ENCODE assay signal across 10 cellular contexts in genomic region chrX:9988762-9989161, GRCh38. TPM values are rescaled to one million over a fixed set of nuclear protein-coding genes. Genes with fewer than 3 reads are reported as not detected.
A peak's percentile ranks its signal among the peaks of the same experiment; 100 is the strongest.
DNase-seq lines count a peak whose midpoint lies in the region; ATAC-seq and TF ChIP-seq lines count a peak whose summit lies in the region.
"Had no signal": no experiment of that assay in that cellular context is flagged by ENCODE, and none has a peak within 500 bp of the region (broad histone marks: within the 10 kb centered on the region; RNA-seq: fewer than 3 reads in every experiment).

No MANE protein-coding gene starts in this region.

- 38% methylated on average over 1 of the region's 1 CpG for WGBS in prostate gland

- no peaks in the 10 kb centered on the region for H3F3A ChIP-seq in DOHH2 (ENCODE audit: control insufficient read depth, insufficient read depth)

- H4K20me1 ChIP-seq in DOHH2 (ENCODE audit: control insufficient read depth, insufficient read depth, low read depth, low read length) (no peaks in the 10 kb centered on the region), Karpas-422 (ENCODE audit: insufficient read depth, low read depth, low read length) (no peaks in the 10 kb centered on the region)

- no peaks in the 10 kb centered on the region for H3K36me3 Mint-ChIP-seq in neural crest cell (ENCODE audit: low read depth)
- H3K36me3 Mint-ChIP-seq in stimulated activated naive B cell treated with anti-CD40 and anti-IgM and Interleukin-4, amounts not matched to agents 10 μg/mL and 1 μg/mL and 100 μg/mL, for 72 hours: no peaks in the 10 kb centered on the region

- H3K9ac ChIP-seq in Karpas-422 (ENCODE audit: low read length): no peak overlapping the region

- no peak overlapping the region for H2AFZ ChIP-seq in Karpas-422 (ENCODE audit: low read length)

- H3K79me2 ChIP-seq in DOHH2 (ENCODE audit: control insufficient read depth, low read length): no peaks in the 10 kb centered on the region
- no peaks in the 10 kb centered on the region for H3K79me2 ChIP-seq in Karpas-422 (ENCODE audit: low read length)

- ATAC-seq in stimulated activated naive B cell treated with anti-CD40 and anti-IgM and Interleukin-4, amounts not matched to agents 10 μg/mL and 1 μg/mL and 100 μg/mL, for 72 hours (replicated peaks): no peak

- no peaks in the 10 kb centered on the region for H3K4me1 Mint-ChIP-seq in neural crest cell
- H3K4me1 Mint-ChIP-seq in stimulated activated naive B cell treated with anti-CD40 and anti-IgM and Interleukin-4, amounts not matched to agents 10 μg/mL and 1 μg/mL and 100 μg/mL, for 72 hours: peaks cover 11 to 13% of the 10 kb centered on the region in 2 donors

- H3K9me2 ChIP-seq in DOHH2 (replicated peaks; ENCODE audit: control insufficient read depth, low read length): no peaks in the 10 kb centered on the region
- no peaks in the 10 kb centered on the region for H3K9me2 ChIP-seq in Karpas-422 (replicated peaks; ENCODE audit: insufficient read depth, low read length)

- H3K4me3 Mint-ChIP-seq in neural crest cell: no peak overlapping the region
- no peak overlapping the region for H3K4me3 Mint-ChIP-seq in stimulated activated naive B cell treated with anti-CD40 and anti-IgM and Interleukin-4, amounts not matched to agents 10 μg/mL and 1 μg/mL and 100 μg/mL, for 72 hours

- H3K27ac ChIP-seq in DOHH2 (ENCODE audit: low read depth, low read length) (no peak overlapping the region), Karpas-422 (ENCODE audit: low read length) (no peak overlapping the region), breast epithelium (no peak overlapping the region), prostate gland (no peak overlapping the region)

- H3K4me3 ChIP-seq in DOHH2 (ENCODE audit: low read length): no peak overlapping the region
- H3K4me3 ChIP-seq in Karpas-422 (ENCODE audit: low read length): no peak overlapping the region
- no peak overlapping the region for H3K4me3 ChIP-seq in breast epithelium
- H3K4me3 ChIP-seq in prostate gland: no peak overlapping the region
- H3K4me3 ChIP-seq: lung had no signal

- H3K9me3 ChIP-seq in DOHH2 (ENCODE audit: control insufficient read depth, insufficient read depth, low read length) (no peaks in the 10 kb centered on the region), Karpas-422 (ENCODE audit: low read length) (no peaks in the 10 kb centered on the region), breast epithelium (no peaks in the 10 kb centered on the region), prostate gland (no peaks in the 10 kb centered on the region)

- DNase-seq in Karpas-422: peak; percentile 56
- DNase-seq in breast epithelium (ENCODE audit: low spot score in 2 of 2): no peak
- DNase-seq in neural crest cell (ENCODE audit: low read depth, low spot score): no peak
- no peak for DNase-seq in head of caudate nucleus
- no peak for DNase-seq in stimulated activated naive B cell treated with anti-CD40 and anti-IgM and Interleukin-4, amounts not matched to agents 10 μg/mL and 1 μg/mL and 100 μg/mL, for 72 hours
- DNase-seq in prostate gland (ENCODE audit: low spot score): no peak
- DNase-seq in stimulated activated naive CD4-positive, alpha-beta T cell treated with Interleukin-2 at 50 U/mL for 16 hours (lab: John Stamatoyannopoulos, UW): no peak

- no peaks in the 10 kb centered on the region for H3K9me3 Mint-ChIP-seq in neural crest cell
- H3K9me3 Mint-ChIP-seq in stimulated activated naive B cell treated with anti-CD40 and anti-IgM and Interleukin-4, amounts not matched to agents 10 μg/mL and 1 μg/mL and 100 μg/mL, for 72 hours: no peaks in the 10 kb centered on the region

- TF ChIP-seq POLR2A in breast epithelium (IDR thresholded peaks at IDR 0.05): no peak
- TF ChIP-seq POLR2A in prostate gland (IDR thresholded peaks at IDR 0.05): no peak

- H3K27me3 ChIP-seq in DOHH2 (ENCODE audit: control insufficient read depth, low read length): peaks cover 3% of the 10 kb centered on the region; the same call in 1 of the 2 replicates
- no peaks in the 10 kb centered on the region for H3K27me3 ChIP-seq in Karpas-422 (ENCODE audit: low read length)
- peaks cover 0 to 6% of the 10 kb centered on the region in 2 donors for H3K27me3 ChIP-seq in breast epithelium
- no peaks in the 10 kb centered on the region for H3K27me3 ChIP-seq in prostate gland (replicated peaks; ENCODE audit: insufficient read depth)

- H3K27me3 Mint-ChIP-seq in neural crest cell (ENCODE audit: low read depth): no peaks in the 10 kb centered on the region
- peaks cover 0 to 4% of the 10 kb centered on the region in 2 donors for H3K27me3 Mint-ChIP-seq in stimulated activated naive B cell treated with anti-CD40 and anti-IgM and Interleukin-4, amounts not matched to agents 10 μg/mL and 1 μg/mL and 100 μg/mL, for 72 hours

- TF ChIP-seq CTCF in DOHH2 (IDR thresholded peaks at IDR 0.05; ENCODE audit: low read depth, low read length, poor library complexity, severe bottlenecking): peak; percentile 52
- TF ChIP-seq CTCF in breast epithelium (IDR thresholded peaks at IDR 0.05): peak in 2 of 3 donors; percentile 30 to 40
- peak; percentile 58 for TF ChIP-seq CTCF in neural crest cell (conservative IDR thresholded peaks at IDR 0.05)
- peak in 2 of 4 experiments; percentile 49 for TF ChIP-seq CTCF in prostate gland (IDR thresholded peaks at IDR 0.05)

- H3K27ac Mint-ChIP-seq in neural crest cell (ENCODE audit: unreplicated experiment): no peak overlapping the region
- H3K27ac Mint-ChIP-seq in stimulated activated naive B cell treated with anti-CD40 and anti-IgM and Interleukin-4, amounts not matched to agents 10 μg/mL and 1 μg/mL and 100 μg/mL, for 72 hours: no peak overlapping the region

- H3K36me3 ChIP-seq in DOHH2 (ENCODE audit: control insufficient read depth, low read length) (no peaks in the 10 kb centered on the region), Karpas-422 (ENCODE audit: insufficient read depth, low read length) (no peaks in the 10 kb centered on the region), breast epithelium (no peaks in the 10 kb centered on the region), prostate gland (no peaks in the 10 kb centered on the region)

- H3K4me2 ChIP-seq in DOHH2 (ENCODE audit: low read length) (no peak overlapping the region), Karpas-422 (ENCODE audit: low read depth, low read length, poor library complexity, severe bottlenecking) (no peak overlapping the region)

- intact Hi-C loops in breast epithelium (cut with DNase I; ENCODE audit: low total_unique reads): no loop called here
- intact Hi-C loops in head of caudate nucleus (cut with DNase I): loop anchor here (2.0 kb wide), 1 partner anchor 134 kb away; no protein-coding TSS in a partner anchor
- intact Hi-C loops in prostate gland (cut with DNase I): no loop called here

- H3K4me1 ChIP-seq in DOHH2 (ENCODE audit: control insufficient read depth, low read length) (no peaks in the 10 kb centered on the region), Karpas-422 (ENCODE audit: low read length) (no peaks in the 10 kb centered on the region), breast epithelium (no peaks in the 10 kb centered on the region), prostate gland (replicated peaks) (no peaks in the 10 kb centered on the region)

RNA-seq across cellular contexts. Expression of gene CLDN34, which starts 21.6 kb away (rescaled TPM):
- not detected in 2 replicates for total RNA-seq in Karpas-422 (2014; rRNA removed; shearing (Covaris generic); ENCODE audit: low replicate concordance)
- total RNA-seq in breast epithelium (under 1 TPM in 1 of 3 donors, not detected in 2; 0.98 TPM), neural crest cell (0.30 and 0.33 TPM in 2 replicates), prostate gland (under 1 TPM in 1 of 2 donors, not detected in 1; 0.36 TPM)
- total RNA-seq: T-helper 1 cell treated with Interleukin-12 subunit alpha and Interleukin-12 subunit beta and Interleukin-4 antibody, amounts not matched to agents 30 ng/mL and 1 ng/mL, for 36 hours had no signal
